12 cellular contexts compared by ENCODE assay signal in the genomic region with DNA sequence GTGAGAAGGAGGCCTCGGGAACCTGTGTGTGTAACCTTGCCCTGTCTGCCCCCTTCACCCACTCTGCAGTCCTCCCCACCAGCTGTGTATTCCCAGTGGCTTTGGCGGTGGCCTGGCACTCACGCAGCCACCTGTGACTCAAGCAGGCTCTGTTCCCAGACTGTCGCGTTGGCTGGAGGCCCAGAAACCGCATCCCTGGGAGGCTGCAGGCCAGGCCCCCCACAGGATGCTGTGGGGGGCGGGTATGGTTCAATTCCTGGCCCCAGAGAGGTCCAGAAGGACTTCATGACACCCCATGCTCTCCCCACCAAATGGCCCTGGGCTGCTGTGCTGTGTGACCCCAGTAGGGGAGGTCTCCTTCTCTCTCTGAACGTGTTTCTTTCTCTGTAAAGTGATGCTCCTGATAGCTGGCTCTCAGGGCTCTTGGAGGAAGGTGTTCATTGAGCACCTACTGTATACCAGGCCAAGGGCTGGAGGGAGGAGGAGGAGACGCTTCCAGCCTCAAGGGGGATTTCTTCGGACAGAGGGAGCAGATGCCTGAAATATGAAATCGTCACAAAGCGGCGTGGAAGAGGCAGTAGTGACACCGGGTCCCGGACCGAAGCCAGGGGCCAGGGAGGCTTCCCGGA. TPM values are rescaled to one million over a fixed set of nuclear protein-coding genes. Genes with fewer than 3 reads are reported as not detected.
A peak's percentile ranks its signal among the peaks of the same experiment; 100 is the strongest.
DNase-seq lines count a peak whose midpoint lies in the region; ATAC-seq lines count a peak whose summit lies in the region.
"Had no signal": no experiment of that assay in that cellular context is flagged by ENCODE, and none has a peak within 500 bp of the region (broad histone marks: within the 10 kb centered on the region; RNA-seq: fewer than 3 reads in every experiment).

No MANE protein-coding gene starts in this region.

- H3K4me3 ChIP-seq in MG63, result no peak overlapping the region

- no peak for ATAC-seq in GM18873 (IDR thresholded peaks at IDR 0.05; ENCODE audit: low FRiP score, unreplicated experiment)
- ATAC-seq: activated T-cell treated with anti-CD3 and anti-CD28 coated beads, Interleukin-2, amount 50 U/mL, for 4 hours; stimulated activated naive CD8-positive, alpha-beta T cell treated with anti-CD3 and anti-CD28 coated beads, Interleukin-15, amount 100 ng/mL, for 72 hours had no signal

- no peaks in the 10 kb centered on the region; the same call in 1 of the 2 replicates for H3K27me3 ChIP-seq in MG63

- no peaks in the 10 kb centered on the region for H3K36me3 ChIP-seq in MG63

- no peaks in the 10 kb centered on the region for H3K9me3 ChIP-seq in MG63

- DNase-seq in EH (ENCODE audit: low read depth), result peak; percentile 67
- peak; percentile 41 for DNase-seq in MG63
- peak; percentile 31 for DNase-seq in T1000 (lab: John Stamatoyannopoulos, UW)
- DNase-seq in midbrain (lab: John Stamatoyannopoulos, UW), result peak; percentile 23
- no peak for DNase-seq in NCI-H1048 (lab: John Stamatoyannopoulos, UW)
- no peak for DNase-seq in NCI-H2227 treated with DMSO at 0.1 percent for 48 hours (lab: John Stamatoyannopoulos, UW)
- DNase-seq: activated T-cell treated with anti-CD3 and anti-CD28 coated beads, Interleukin-2, amount 50 U/mL, for 4 hours; cortex of kidney; GDM1; NCI-H82; stimulated activated naive CD8-positive, alpha-beta T cell treated with anti-CD3 and anti-CD28 coated beads, Interleukin-15, amount 100 ng/mL, for 72 hours had no signal

RNA-seq across cellular contexts. Expression of a gene that starts 1.9 kb away (rescaled TPM):
- total RNA-seq in MG63 (2014; rRNA removed; shearing (Covaris generic); ENCODE audit: low replicate concordance), result not detected in 2 replicates
- total RNA-seq: activated T-cell treated with anti-CD3 and anti-CD28 coated beads, Interleukin-2, amount 50 U/mL, for 4 hours had no signal

RNA-seq across cellular contexts. Expression of a gene that starts 18.5 kb away (rescaled TPM):
- 73.8 and 259 TPM in 2 replicates for total RNA-seq in MG63 (2014; rRNA removed; shearing (Covaris generic); ENCODE audit: low replicate concordance)

RNA-seq across cellular contexts. Expression of a gene that starts 18.6 kb away (rescaled TPM):
- total RNA-seq in MG63 (2014; rRNA removed; shearing (Covaris generic); ENCODE audit: low replicate concordance), result 14.9 and 17.8 TPM in 2 replicates

RNA-seq across cellular contexts. Expression of a gene that starts 27.9 kb away (rescaled TPM):
- not detected in 2 replicates for total RNA-seq in MG63 (2014; rRNA removed; shearing (Covaris generic); ENCODE audit: low replicate concordance)

RNA-seq across cellular contexts. Expression of a gene that starts 50.2 kb away (rescaled TPM):
- not detected in 2 replicates for total RNA-seq in MG63 (2014; rRNA removed; shearing (Covaris generic); ENCODE audit: low replicate concordance)
- total RNA-seq: activated T-cell treated with anti-CD3 and anti-CD28 coated beads, Interleukin-2, amount 50 U/mL, for 4 hours had no signal

Comparison
In these comparisons a context has a peak if more than half of its experiments do, and no peak if none do; other contexts are left out.
1. DNase-seq: peak in EH (single experiment), MG63 (single experiment), T1000 (single experiment) and midbrain (single experiment); none in NCI-H1048 (single experiment) and NCI-H2227 treated with DMSO at 0.1 percent for 48 hours (single experiment).